18 cellular contexts compared by ENCODE assay signal in genomic region chr19:33408538-33408937, GRCh38.
"Had no signal": no experiment of that assay in that cellular context is flagged by ENCODE, and none has a peak within 500 bp of the region (broad histone marks: within the 10 kb centered on the region; RNA-seq: fewer than 3 reads in every experiment).

No MANE protein-coding gene starts in this region.

- H3K4me3 ChIP-seq: MG63 had no signal

- DNase-seq: IMR-90, Karpas-422, KG1, MG63, NCI-H1092, NCI-H1417 treated with DMSO at 0.1 percent for 48 hours, NCI-H1694, NCI-H187 treated with DMSO at 0.1 percent for 48 hours, NCI-H2029 treated with DMSO at 0.1 percent for 48 hours, NCI-H2171 treated with DMSO at 0.1 percent for 48 hours, NCI-H345, NCI-H524, NCI-H526 treated with DMSO at 0.1 percent for 48 hours, NCI-H774, RPMI8226, SHP77 had no signal

- H3K9me3 ChIP-seq: MG63, SK-N-SH had no signal

- H3K36me3 ChIP-seq: MG63 had no signal

- FAIRE-seq: RCC 7860 had no signal

- H3K9ac ChIP-seq: SK-N-SH had no signal

- H3K27me3 ChIP-seq: MG63 had no signal
